In genomic region chr6:42257614-42258013, GRCh38 we compare ENCODE assay signal across 33 cellular contexts. TPM values are rescaled to one million over a fixed set of nuclear protein-coding genes. Genes with fewer than 3 reads are reported as not detected.
DNase-seq lines count a peak whose midpoint lies in the region; ATAC-seq, FAIRE-seq and TF ChIP-seq lines count a peak whose summit lies in the region.
"Had no signal": no experiment of that assay in that cellular context is flagged by ENCODE, and none has a peak within 500 bp of the region (broad histone marks: within the 10 kb centered on the region; RNA-seq: fewer than 3 reads in every experiment).

No MANE protein-coding gene starts in this region.

- no peaks in the 10 kb centered on the region for H4K20me1 ChIP-seq in astrocyte (ENCODE audit: insufficient read depth, low read length)

- no peak for TF ChIP-seq POLR2A in uterus (IDR thresholded peaks at IDR 0.05)

- DNase-seq in activated T-cell treated with anti-CD3 and anti-CD28 coated beads, Interleukin-2, amount 50 U/mL, for 72 hours: no peak
- DNase-seq in activated T-cell treated with anti-CD3 and anti-CD28 coated beads, Interleukin-2, amount 50 U/mL, for 48 hours: no peak
- DNase-seq in astrocyte (ENCODE audit: low read depth) (no peak), uterus (no peak), midbrain (lab: John Stamatoyannopoulos, UW) (no peak)
- DNase-seq in activated CD4-positive, alpha-beta T cell treated with anti-CD3 and anti-CD28 coated beads for 36 hours: no peak
- DNase-seq: activated CD8-positive, alpha-beta T cell treated with anti-CD3 and anti-CD28 coated beads, Interleukin-2, amount 10 ng/mL, durations not matched to agents 7 days and 5 days; activated gamma-delta T cell; activated naive CD8-positive, alpha-beta T cell treated with anti-CD3 and anti-CD28 coated beads for 36 hours; aorta; Calu3; DMS79; effector CD4-positive, alpha-beta T cell; GDM1; kidney glomerular epithelial cell; lower lobe of right lung; MM.1S; mucosa of descending colon; natural killer cell; NCI-H1417 treated with DMSO at 0.1 percent for 48 hours; NCI-H2029 treated with DMSO at 0.1 percent for 48 hours; NCI-H226; NCI-H526 treated with DMSO at 0.1 percent for 48 hours; Right ventricle myocardium superior; stimulated activated naive CD4-positive, alpha-beta T cell treated with Interleukin-2 at 50 U/mL for 16 hours; upper lobe of right lung had no signal

- no peak overlapping the region for H2AFZ ChIP-seq in astrocyte (ENCODE audit: low read depth, low read length)

- no peak overlapping the region for H3K9ac ChIP-seq in astrocyte (ENCODE audit: low read length)
- H3K9ac ChIP-seq in iPS-20b (ENCODE audit: low read depth, low read length): peak overlapping the region; percentile 54; the same call in 1 of the 2 replicates

- H3K36me3 ChIP-seq in astrocyte (ENCODE audit: insufficient read depth, low read length) (peaks cover 20% of the 10 kb centered on the region), iPS-20b (ENCODE audit: insufficient read depth, low read depth, low read length) (peaks cover 42% of the 10 kb centered on the region), uterus (no peaks in the 10 kb centered on the region)

- H3K9me3 ChIP-seq in astrocyte (ENCODE audit: insufficient read depth, low read depth, low read length) (no peaks in the 10 kb centered on the region), iPS-20b (ENCODE audit: insufficient read depth, low read depth, low read length) (no peaks in the 10 kb centered on the region), uterus (no peaks in the 10 kb centered on the region)
- H3K9me3 ChIP-seq: lower lobe of right lung, mucosa of descending colon, upper lobe of right lung had no signal

- POLR2A ChIA-PET in activated CD4-positive, alpha-beta T cell treated with anti-CD3 and anti-CD28 coated beads for 36 hours (lab: Charles Lee): no interaction called here

- H3K27me3 ChIP-seq in astrocyte (ENCODE audit: insufficient read depth, low read length): no peaks in the 10 kb centered on the region
- H3K27me3 ChIP-seq in iPS-20b (ENCODE audit: insufficient read depth, low read length): no peaks in the 10 kb centered on the region
- no peaks in the 10 kb centered on the region for H3K27me3 ChIP-seq in uterus
- H3K27me3 ChIP-seq: cardiac muscle cell, upper lobe of right lung had no signal

- no peak for FAIRE-seq in astrocyte (lab: Jason Lieb, UNC)
- FAIRE-seq: colon, HepG2 had no signal

- intact Hi-C loops in uterus (cut with DNase I; ENCODE audit: low total_unique reads): no loop called here
- intact Hi-C loops in activated CD4-positive, alpha-beta T cell treated with anti-CD3 and anti-CD28 coated beads for 36 hours (cut with DNase I, micrococcal nuclease): no loop called here

- H3K9me3 Mint-ChIP-seq in activated T-cell treated with anti-CD3 and anti-CD28 coated beads, Interleukin-2, amount 50 U/mL, for 72 hours: no peaks in the 10 kb centered on the region
- H3K9me3 Mint-ChIP-seq in astrocyte (ENCODE audit: unreplicated experiment): no peaks in the 10 kb centered on the region
- H3K9me3 Mint-ChIP-seq in activated CD4-positive, alpha-beta T cell treated with anti-CD3 and anti-CD28 coated beads for 36 hours (ENCODE audit: low read depth): no peaks in the 10 kb centered on the region
- H3K9me3 Mint-ChIP-seq: activated naive CD8-positive, alpha-beta T cell treated with anti-CD3 and anti-CD28 coated beads for 36 hours; natural killer cell; T-helper 2 cell treated with Interferon-gamma antibody and Interleukin-4, amounts not matched to agents 5 μg/mL and 100 μg/mL, for 36 hours had no signal

- CTCF ChIA-PET in activated CD4-positive, alpha-beta T cell treated with anti-CD3 and anti-CD28 coated beads for 36 hours (lab: Charles Lee): interaction anchor here (0.6 kb wide), 1 partner anchor 233 kb away, joined by 3 read pairs; no protein-coding TSS in a partner anchor

- no peak overlapping the region for H3K4me3 Mint-ChIP-seq in activated T-cell treated with anti-CD3 and anti-CD28 coated beads, Interleukin-2, amount 50 U/mL, for 72 hours
- H3K4me3 Mint-ChIP-seq in astrocyte (ENCODE audit: unreplicated experiment): peak overlapping the region; percentile 36
- H3K4me3 Mint-ChIP-seq in activated CD4-positive, alpha-beta T cell treated with anti-CD3 and anti-CD28 coated beads for 36 hours: no peak overlapping the region
- H3K4me3 Mint-ChIP-seq: activated CD8-positive, alpha-beta T cell treated with anti-CD3 and anti-CD28 coated beads, Interleukin-2, amount 10 ng/mL, durations not matched to agents 7 days and 5 days; activated naive CD8-positive, alpha-beta T cell treated with anti-CD3 and anti-CD28 coated beads for 36 hours; natural killer cell; T-helper 2 cell treated with Interferon-gamma antibody and Interleukin-4, amounts not matched to agents 5 μg/mL and 100 μg/mL, for 36 hours had no signal

- no peak for TF ChIP-seq CTCF in astrocyte (IDR thresholded peaks at IDR 0.05; ENCODE audit: insufficient read depth, low read depth, low read length)
- TF ChIP-seq CTCF in uterus (IDR thresholded peaks at IDR 0.05): no peak

- peaks cover 22% of the 10 kb centered on the region for H3K4me1 Mint-ChIP-seq in activated T-cell treated with anti-CD3 and anti-CD28 coated beads, Interleukin-2, amount 50 U/mL, for 72 hours (ENCODE audit: low read depth)
- H3K4me1 Mint-ChIP-seq in astrocyte (ENCODE audit: low read depth, unreplicated experiment): peaks cover 7% of the 10 kb centered on the region
- peaks cover 5% of the 10 kb centered on the region for H3K4me1 Mint-ChIP-seq in activated CD4-positive, alpha-beta T cell treated with anti-CD3 and anti-CD28 coated beads for 36 hours

- H3K27ac Mint-ChIP-seq in activated T-cell treated with anti-CD3 and anti-CD28 coated beads, Interleukin-2, amount 50 U/mL, for 72 hours: peak overlapping the region; percentile 55
- no peak overlapping the region for H3K27ac Mint-ChIP-seq in astrocyte (ENCODE audit: unreplicated experiment)
- H3K27ac Mint-ChIP-seq in activated CD4-positive, alpha-beta T cell treated with anti-CD3 and anti-CD28 coated beads for 36 hours: no peak overlapping the region
- H3K27ac Mint-ChIP-seq: activated CD8-positive, alpha-beta T cell treated with anti-CD3 and anti-CD28 coated beads, Interleukin-2, amount 10 ng/mL, durations not matched to agents 7 days and 5 days; activated naive CD8-positive, alpha-beta T cell treated with anti-CD3 and anti-CD28 coated beads for 36 hours; natural killer cell; T-helper 2 cell treated with Interferon-gamma antibody and Interleukin-4, amounts not matched to agents 5 μg/mL and 100 μg/mL, for 36 hours had no signal

- H3K4me1 ChIP-seq in astrocyte (ENCODE audit: insufficient read depth, low read length): peaks cover 3% of the 10 kb centered on the region
- H3K4me1 ChIP-seq in iPS-20b (ENCODE audit: insufficient read depth, low read length): peaks cover 25% of the 10 kb centered on the region
- no peaks in the 10 kb centered on the region for H3K4me1 ChIP-seq in uterus

- H3K4me3 ChIP-seq in astrocyte (ENCODE audit: insufficient read depth, low read depth, low read length): no peak overlapping the region
- peak overlapping the region; percentile 41; the same call in 1 of the 2 replicates for H3K4me3 ChIP-seq in iPS-20b (ENCODE audit: low read length)
- H3K4me3 ChIP-seq in uterus: no peak overlapping the region
- H3K4me3 ChIP-seq: cardiac muscle cell, lower lobe of right lung, mucosa of descending colon, upper lobe of right lung had no signal

- H3K4me2 ChIP-seq in astrocyte (ENCODE audit: low read length): no peak overlapping the region

- H3K27ac ChIP-seq in astrocyte (ENCODE audit: low read depth, low read length): no peak overlapping the region
- H3K27ac ChIP-seq in iPS-20b (ENCODE audit: low read length): peak overlapping the region; percentile 44
- peak overlapping the region; percentile 13 to 17 for H3K27ac ChIP-seq in uterus
- H3K27ac ChIP-seq: cardiac muscle cell, lower lobe of right lung, upper lobe of right lung had no signal

- peaks cover 18 to 20% of the 10 kb centered on the region in 2 donors for H3K36me3 Mint-ChIP-seq in activated T-cell treated with anti-CD3 and anti-CD28 coated beads, Interleukin-2, amount 50 U/mL, for 72 hours (ENCODE audit: insufficient read depth in 2 of 2)
- H3K36me3 Mint-ChIP-seq in astrocyte (ENCODE audit: low read depth, unreplicated experiment): peaks cover 35% of the 10 kb centered on the region
- H3K36me3 Mint-ChIP-seq in activated CD4-positive, alpha-beta T cell treated with anti-CD3 and anti-CD28 coated beads for 36 hours (ENCODE audit: low read depth): peaks cover 21% of the 10 kb centered on the region

- ATAC-seq in activated T-cell treated with anti-CD3 and anti-CD28 coated beads, Interleukin-2, amount 50 U/mL, for 72 hours (replicated peaks in 1 of 2): no peak
- no peak for ATAC-seq in HG02798 (IDR thresholded peaks at IDR 0.05; ENCODE audit: poor library complexity, unreplicated experiment)
- no peak for ATAC-seq in activated CD4-positive, alpha-beta T cell treated with anti-CD3 and anti-CD28 coated beads for 36 hours
- ATAC-seq: activated CD8-positive, alpha-beta T cell treated with anti-CD3 and anti-CD28 coated beads, Interleukin-2, amount 10 ng/mL, durations not matched to agents 7 days and 5 days; HepG2; lower lobe of right lung; mucosa of descending colon; natural killer cell; Panc1; upper lobe of right lung had no signal

- H3K79me2 ChIP-seq in astrocyte (ENCODE audit: insufficient read depth, low read length): no peaks in the 10 kb centered on the region

- H3K27me3 Mint-ChIP-seq in activated T-cell treated with anti-CD3 and anti-CD28 coated beads, Interleukin-2, amount 50 U/mL, for 72 hours (ENCODE audit: low read depth): no peaks in the 10 kb centered on the region
- H3K27me3 Mint-ChIP-seq in astrocyte (ENCODE audit: low read depth, unreplicated experiment): peaks cover 3% of the 10 kb centered on the region
- H3K27me3 Mint-ChIP-seq in activated CD4-positive, alpha-beta T cell treated with anti-CD3 and anti-CD28 coated beads for 36 hours: no peaks in the 10 kb centered on the region
- H3K27me3 Mint-ChIP-seq: activated naive CD8-positive, alpha-beta T cell treated with anti-CD3 and anti-CD28 coated beads for 36 hours had no signal

RNA-seq across cellular contexts. Expression of gene MRPS10, which starts 40.0 kb away (rescaled TPM):
- 10 to 100 TPM; 39.0 to 39.8 TPM for total RNA-seq in activated T-cell treated with anti-CD3 and anti-CD28 coated beads, Interleukin-2, amount 50 U/mL, for 72 hours
- total RNA-seq in astrocyte: 32.1 and 32.5 TPM in 2 replicates
- total RNA-seq in uterus: 10 to 100 TPM in 3 of 4 donors, 1 to 10 TPM in 1; 7.6 to 52.8 (median 22.2) TPM
- total RNA-seq in activated CD4-positive, alpha-beta T cell treated with anti-CD3 and anti-CD28 coated beads for 36 hours: 10 to 100 TPM; 35.2 to 36.2 TPM
